ENCODE assay signal across 3 cellular contexts in genomic region chr1:116668277-116668676, GRCh38.
TF ChIP-seq lines count a peak whose summit lies in the region.

No MANE protein-coding gene starts in this region.

TF ChIP-seq in A549, 52 proteins besides CTCF, POLR2A, EP300 and RAD21 (continued from another document):
- TF ChIP-seq NPAS2 (CRISPR knock-in tag; IDR thresholded peaks at IDR 0.05; ENCODE audit: borderline replicate concordance) (no peak), ZSCAN20 (CRISPR knock-in tag; IDR thresholded peaks at IDR 0.05) (no peak), ZC3H11A (IDR thresholded peaks at IDR 0.05) (no peak)

TF ChIP-seq in GM23338, 12 proteins besides CTCF, POLR2A, EP300 and RAD21 (continued from another document):
- TF ChIP-seq REST (IDR thresholded peaks at IDR 0.05; ENCODE audit: unreplicated experiment) (no peak), EZH2phosphoT487 (IDR thresholded peaks at IDR 0.05; ENCODE audit: unreplicated experiment) (no peak), ZNF331 (CRISPR knock-in tag; IDR thresholded peaks at IDR 0.05; ENCODE audit: low read depth) (no peak)

TF ChIP-seq in K562, 482 proteins besides CTCF, POLR2A, EP300 and RAD21 (continued from another document and continues in another):
- TF ChIP-seq FOXA3 (CRISPR knock-in tag; conservative IDR thresholded peaks at IDR 0.05 in 1 of 2, IDR thresholded peaks at IDR 0.05 in 1 of 2) = no peak
- TF ChIP-seq ZNF668 (CRISPR knock-in tag; IDR thresholded peaks at IDR 0.05) = no peak
- TF ChIP-seq CBFA2T3 (IDR thresholded peaks at IDR 0.05) = no peak
- peak; percentile 93 for TF ChIP-seq ZNF316 (IDR thresholded peaks at IDR 0.05)
- no peak for TF ChIP-seq ZNF347 (CRISPR knock-in tag; IDR thresholded peaks at IDR 0.05; ENCODE audit: low read depth)
- TF ChIP-seq HINFP (tag; conservative IDR thresholded peaks at IDR 0.05; ENCODE audit: low read depth) = no peak
- no peak for TF ChIP-seq ZNF644 (tag; IDR thresholded peaks at IDR 0.05; ENCODE audit: low read depth)
- TF ChIP-seq ZNF507 (tag; conservative IDR thresholded peaks at IDR 0.05) = no peak
- no peak for TF ChIP-seq SAFB (IDR thresholded peaks at IDR 0.05; ENCODE audit: borderline replicate concordance, low read depth, low read length)
- no peak for TF ChIP-seq FIP1L1 (IDR thresholded peaks at IDR 0.05; ENCODE audit: low read depth, low read length, poor library complexity, severe bottlenecking)
- no peak for TF ChIP-seq HMBOX1 (IDR thresholded peaks at IDR 0.05)
- TF ChIP-seq NUFIP1 (IDR thresholded peaks at IDR 0.05; ENCODE audit: partially characterized antibody) = no peak
- TF ChIP-seq ZBTB11 (CRISPR knock-in tag; IDR thresholded peaks at IDR 0.05) = no peak
- no peak for TF ChIP-seq TEAD1 (CRISPR knock-in tag; IDR thresholded peaks at IDR 0.05)
- TF ChIP-seq ARID1B (IDR thresholded peaks at IDR 0.05) = no peak
- TF ChIP-seq KDM1A (IDR thresholded peaks at IDR 0.05) = peak in 1 of 2 experiments; percentile 45; a peak in 1 of 4 replicates
- no peak for TF ChIP-seq CC2D1A (IDR thresholded peaks at IDR 0.05)
- TF ChIP-seq TFAM (CRISPR knock-in tag; conservative IDR thresholded peaks at IDR 0.05) = no peak
- no peak for TF ChIP-seq ELF2 (CRISPR knock-in tag; IDR thresholded peaks at IDR 0.05)
- TF ChIP-seq CTBP1 (IDR thresholded peaks at IDR 0.05; ENCODE audit: borderline replicate concordance) = no peak
- no peak for TF ChIP-seq ZNF280A (IDR thresholded peaks at IDR 0.05; ENCODE audit: low read depth, partially characterized antibody)
- TF ChIP-seq BRD9 (IDR thresholded peaks at IDR 0.05; ENCODE audit: low read depth, partially characterized antibody) = no peak
- TF ChIP-seq TRIM24 (IDR thresholded peaks at IDR 0.05) = peak; percentile 71 to 81; a peak in 3 of 4 replicates
- no peak for TF ChIP-seq ESRRB (CRISPR knock-in tag; IDR thresholded peaks at IDR 0.05; ENCODE audit: borderline replicate concordance)
- TF ChIP-seq SIN3A (IDR thresholded peaks at IDR 0.05; ENCODE audit: borderline replicate concordance in 2 of 2, control insufficient read depth in 1 of 2, low read depth in 2 of 2, low read length in 2 of 2) = no peak
- no peak for TF ChIP-seq IRF2 (CRISPR knock-in tag; IDR thresholded peaks at IDR 0.05)
- TF ChIP-seq HMGXB4 (CRISPR knock-in tag; IDR thresholded peaks at IDR 0.05) = no peak
- no peak for TF ChIP-seq CREB3L1 (IDR thresholded peaks at IDR 0.05; ENCODE audit: borderline replicate concordance, low read depth)
- TF ChIP-seq TBP (optimal IDR thresholded peaks at IDR 0.05; ENCODE audit: low read depth, low read length) = peak; percentile 17
- peak; percentile 54; the same call in 1 of the 2 replicates for TF ChIP-seq ADNP (tag; IDR thresholded peaks at IDR 0.05)
- TF ChIP-seq DDX20 (tag; IDR thresholded peaks at IDR 0.05; ENCODE audit: low read depth) = no peak
- TF ChIP-seq CREB5 (CRISPR knock-in tag; IDR thresholded peaks at IDR 0.05) = no peak
- TF ChIP-seq PYGO2 (tag; IDR thresholded peaks at IDR 0.05) = no peak
- TF ChIP-seq STAT5A (IDR thresholded peaks at IDR 0.05; ENCODE audit: borderline replicate concordance, low read length) = no peak
- TF ChIP-seq NCOA2 (IDR thresholded peaks at IDR 0.05; ENCODE audit: partially characterized antibody in 2 of 2) = no peak
- TF ChIP-seq MTA2 (IDR thresholded peaks at IDR 0.05; ENCODE audit: low read depth) = no peak
- TF ChIP-seq SUPT5H (IDR thresholded peaks at IDR 0.05) = no peak
- no peak for TF ChIP-seq TEAD2 (tag; IDR thresholded peaks at IDR 0.05)
- TF ChIP-seq PRMT5 (CRISPR knock-in tag; IDR thresholded peaks at IDR 0.05) = no peak
- no peak for TF ChIP-seq ELK3 (CRISPR knock-in tag; IDR thresholded peaks at IDR 0.05)
- TF ChIP-seq HCFC1 (IDR thresholded peaks at IDR 0.05; ENCODE audit: low read depth, low read length) = no peak
- no peak for TF ChIP-seq NR3C1 (CRISPR knock-in tag; IDR thresholded peaks at IDR 0.05)
